ENCODE assay signal across 17 cellular contexts in the genomic region with DNA sequence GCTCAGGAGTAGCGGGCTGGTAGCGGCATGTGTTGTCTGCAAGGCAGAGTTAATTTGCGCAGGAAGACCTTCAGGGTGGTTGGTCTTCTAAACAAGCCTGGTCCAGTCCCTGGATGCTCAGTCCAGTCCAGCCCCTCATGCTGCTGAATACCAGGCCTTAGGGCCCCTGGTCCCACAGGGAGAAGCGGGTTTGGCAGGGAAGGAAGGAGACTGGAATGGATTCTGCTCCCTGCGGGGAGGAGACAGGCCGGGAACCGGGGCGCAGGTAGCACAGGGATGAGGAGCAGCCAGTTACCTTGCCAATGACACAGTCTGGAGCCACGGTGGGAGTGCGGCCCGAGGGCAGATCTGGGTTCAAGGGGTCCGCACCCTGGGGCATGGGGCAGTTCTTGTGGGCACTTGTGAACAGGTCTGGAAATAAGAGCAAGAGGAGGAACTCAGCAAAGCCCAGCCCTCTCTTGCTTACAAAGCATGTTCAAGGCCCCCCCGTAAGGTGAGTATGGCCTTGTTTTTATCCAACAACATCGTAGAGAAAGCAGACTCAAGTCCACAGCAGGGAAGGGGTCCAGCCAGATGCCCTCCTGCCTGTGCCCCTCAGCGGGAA. TPM values are rescaled to one million over a fixed set of nuclear protein-coding genes. Genes with fewer than 3 reads are reported as not detected.
A peak's percentile ranks its signal among the peaks of the same experiment; 100 is the strongest.
DNase-seq lines count a peak whose midpoint lies in the region; ATAC-seq, FAIRE-seq and TF ChIP-seq lines count a peak whose summit lies in the region.
"Had no signal": no experiment of that assay in that cellular context is flagged by ENCODE, and none has a peak within 500 bp of the region (broad histone marks: within the 10 kb centered on the region; RNA-seq: fewer than 3 reads in every experiment).

No MANE protein-coding gene starts in this region.

- H3K27ac Mint-ChIP-seq in activated naive CD8-positive, alpha-beta T cell treated with anti-CD3 and anti-CD28 coated beads, Interleukin-2, amount 10 ng/mL, durations not matched to agents 7 days and 5 days, result peak overlapping the region; percentile 71
- no peak overlapping the region for H3K27ac Mint-ChIP-seq in activated naive CD8-positive, alpha-beta T cell treated with anti-CD3 and anti-CD28 coated beads for 36 hours
- H3K27ac Mint-ChIP-seq: CD14-positive monocyte had no signal

- H3K4me2 ChIP-seq in K562 (ENCODE audit: insufficient read depth, low read length) (no peak overlapping the region), osteoblast (ENCODE audit: insufficient read depth, low read length) (no peak overlapping the region)

- no peak for TF ChIP-seq RAD21 in K562 (CRISPR knock-in tag; conservative IDR thresholded peaks at IDR 0.05 in 1 of 2, IDR thresholded peaks at IDR 0.05 in 1 of 2)

- no peak for TF ChIP-seq EP300 in K562 (IDR thresholded peaks at IDR 0.05; ENCODE audit: low read length)

- peaks cover 1% of the 10 kb centered on the region for H3K36me3 Mint-ChIP-seq in activated naive CD8-positive, alpha-beta T cell treated with anti-CD3 and anti-CD28 coated beads, Interleukin-2, amount 10 ng/mL, durations not matched to agents 7 days and 5 days
- no peaks in the 10 kb centered on the region for H3K36me3 Mint-ChIP-seq in activated naive CD8-positive, alpha-beta T cell treated with anti-CD3 and anti-CD28 coated beads for 36 hours
- H3K36me3 Mint-ChIP-seq: CD14-positive monocyte had no signal

- 33% methylated on average over 15 of the region's 15 CpGs for WGBS in K562 (ENCODE audit: insufficient coverage, low coverage, missing lambda C conversion rate)

- POLR2A ChIA-PET in activated naive CD8-positive, alpha-beta T cell treated with anti-CD3 and anti-CD28 coated beads, Interleukin-2, amount 10 ng/mL, durations not matched to agents 7 days and 5 days (lab: Charles Lee), result no interaction called here
- POLR2A ChIA-PET in K562 (lab: Yijun Ruan, JAX), result no interaction called here

- H3K9me3 ChIP-seq in K562 (replicated peaks; ENCODE audit: control insufficient read depth, insufficient read depth, low read depth, low read length) (no peaks in the 10 kb centered on the region), osteoblast (ENCODE audit: low read depth, low read length) (no peaks in the 10 kb centered on the region)

- CTCF ChIA-PET in K562 (lab: Yijun Ruan, JAX; ENCODE audit: low intra/inter-chr PET ratio), result no interaction called here

- H3K4me3 ChIP-seq in K562, result no peak overlapping the region
- H3K4me3 ChIP-seq in osteoblast (ENCODE audit: insufficient read depth, low read length), result no peak overlapping the region
- H3K4me3 ChIP-seq: SK-N-MC had no signal

- H3K9me1 ChIP-seq in K562 (ENCODE audit: control insufficient read depth, insufficient read depth, low read length), result no peaks in the 10 kb centered on the region

- 0 out of 4 replicates have a peak overlapping the region, but pooled peaks of 1 of the 2 experiments have one; percentile 55 for H3K9ac ChIP-seq in K562 (ENCODE audit: insufficient read depth in 1 of 2, low read depth in 2 of 2, low read length in 2 of 2)

- no peaks in the 10 kb centered on the region for H3K36me3 ChIP-seq in K562 (ENCODE audit: control insufficient read depth, insufficient read depth, low read length)
- no peaks in the 10 kb centered on the region for H3K36me3 ChIP-seq in osteoblast (ENCODE audit: insufficient read depth, low read length)

- H3K4me3 Mint-ChIP-seq in activated naive CD8-positive, alpha-beta T cell treated with anti-CD3 and anti-CD28 coated beads, Interleukin-2, amount 10 ng/mL, durations not matched to agents 7 days and 5 days, result peak overlapping the region; percentile 67
- no peak overlapping the region for H3K4me3 Mint-ChIP-seq in activated naive CD8-positive, alpha-beta T cell treated with anti-CD3 and anti-CD28 coated beads for 36 hours
- H3K4me3 Mint-ChIP-seq: CD14-positive monocyte had no signal

- intact Hi-C loops in K562 (cut with micrococcal nuclease), result no loop called here

- no peak for TF ChIP-seq POLR2A in K562 (conservative IDR thresholded peaks at IDR 0.05)

- no peak overlapping the region for H3K27ac ChIP-seq in K562 (ENCODE audit: extremely low read depth, low read depth, low read length)
- H3K27ac ChIP-seq in osteoblast (ENCODE audit: low read depth, low read length), result no peak overlapping the region
- H3K27ac ChIP-seq: SK-N-MC had no signal

- ATAC-seq in activated naive CD8-positive, alpha-beta T cell treated with anti-CD3 and anti-CD28 coated beads, Interleukin-2, amount 10 ng/mL, durations not matched to agents 7 days and 5 days (ENCODE audit: low read depth), result no peak
- no peak for ATAC-seq in K562

- H2AFZ ChIP-seq in K562 (ENCODE audit: low read depth, low read length) (no peak overlapping the region), osteoblast (ENCODE audit: low read length) (no peak overlapping the region)

- peaks cover 6% of the 10 kb centered on the region for H3K27me3 Mint-ChIP-seq in activated naive CD8-positive, alpha-beta T cell treated with anti-CD3 and anti-CD28 coated beads, Interleukin-2, amount 10 ng/mL, durations not matched to agents 7 days and 5 days
- H3K27me3 Mint-ChIP-seq in activated naive CD8-positive, alpha-beta T cell treated with anti-CD3 and anti-CD28 coated beads for 36 hours, result peaks cover 18% of the 10 kb centered on the region

- H3K9me3 Mint-ChIP-seq in activated naive CD8-positive, alpha-beta T cell treated with anti-CD3 and anti-CD28 coated beads, Interleukin-2, amount 10 ng/mL, durations not matched to agents 7 days and 5 days, result no peaks in the 10 kb centered on the region
- H3K9me3 Mint-ChIP-seq in activated naive CD8-positive, alpha-beta T cell treated with anti-CD3 and anti-CD28 coated beads for 36 hours, result no peaks in the 10 kb centered on the region
- H3K9me3 Mint-ChIP-seq: CD14-positive monocyte had no signal

- H3K4me1 ChIP-seq in K562 (replicated peaks in 1 of 2; ENCODE audit: control insufficient read depth in 2 of 2, insufficient read depth in 2 of 2, low read length in 2 of 2) (peaks cover 0 to 19% of the 10 kb centered on the region in 2 experiments; a peak in 2 of 5 replicates), osteoblast (ENCODE audit: insufficient read depth, low read length) (no peaks in the 10 kb centered on the region)

- FAIRE-seq in K562 (lab: Jason Lieb, UNC), result no peak

- H3K79me2 ChIP-seq in K562 (ENCODE audit: control insufficient read depth, insufficient read depth, low read length), result no peaks in the 10 kb centered on the region
- H3K79me2 ChIP-seq in osteoblast (ENCODE audit: insufficient read depth, low read length), result no peaks in the 10 kb centered on the region

- in situ Hi-C loops in K562 (cut with MboI), result loop anchor here (10.0 kb wide), 1 partner anchor 49 kb away; the partner anchor contains the start of gene HSPB7

- H4K20me1 ChIP-seq in K562 (replicated peaks; ENCODE audit: control insufficient read depth, insufficient read depth, low read length), result peaks cover 10% of the 10 kb centered on the region; the same call in 1 of the 2 replicates
- no peaks in the 10 kb centered on the region for H4K20me1 ChIP-seq in osteoblast (ENCODE audit: insufficient read depth, low read length)

- H3K4me1 Mint-ChIP-seq in activated naive CD8-positive, alpha-beta T cell treated with anti-CD3 and anti-CD28 coated beads, Interleukin-2, amount 10 ng/mL, durations not matched to agents 7 days and 5 days, result peaks cover 36% of the 10 kb centered on the region
- no peaks in the 10 kb centered on the region for H3K4me1 Mint-ChIP-seq in activated naive CD8-positive, alpha-beta T cell treated with anti-CD3 and anti-CD28 coated beads for 36 hours
- H3K4me1 Mint-ChIP-seq: CD14-positive monocyte had no signal

- DNase-seq in activated naive CD8-positive, alpha-beta T cell treated with anti-CD3 and anti-CD28 coated beads, Interleukin-2, amount 10 ng/mL, durations not matched to agents 7 days and 5 days, result no peak
- DNase-seq in activated naive CD8-positive, alpha-beta T cell treated with anti-CD3 and anti-CD28 coated beads for 36 hours, result no peak
- DNase-seq in K562 (ENCODE audit: extremely low read depth in 1 of 4, low spot score in 3 of 4) (no peak), osteoblast (ENCODE audit: insufficient read length, low spot score, missing footprints) (peak; percentile 66), cerebellum (ENCODE audit: low spot score) (no peak), HUDEP-2 (lab: John Stamatoyannopoulos, UW; ENCODE audit: unreplicated experiment in 76 of 76) (no peak), NCI-H748 treated with DMSO at 0.1 percent for 48 hours (lab: John Stamatoyannopoulos, UW) (no peak)
- DNase-seq: ACHN, GDM1, HCEC 1CT, NCI-H1105, NCI-H2081 treated with DMSO at 0.1 percent for 48 hours, SHP77 had no signal

- no TSS peak for BruUV-seq in K562 (replicated peaks; lab: Mats Ljungman, UMichigan)

- peaks cover 11 to 56% of the 10 kb centered on the region in 2 experiments for H3K27me3 ChIP-seq in K562 (ENCODE audit: control insufficient read depth in 2 of 2, insufficient read depth in 2 of 2, low read length in 2 of 2)
- H3K27me3 ChIP-seq in osteoblast (ENCODE audit: insufficient read depth, low read length), result peaks cover 2% of the 10 kb centered on the region

- no peak for TF ChIP-seq CTCF in K562 (IDR thresholded peaks at IDR 0.05 in 2 of 3, conservative IDR thresholded peaks at IDR 0.05 in 1 of 3; ENCODE audit: insufficient read depth in 2 of 3, low read depth in 1 of 3, low read length in 3 of 3)
- no peak for TF ChIP-seq CTCF in osteoblast (IDR thresholded peaks at IDR 0.05; ENCODE audit: extremely low read depth, low read depth, low read length)

RNA-seq across cellular contexts. Expression of gene FAM131C, which starts 10.1 kb away (rescaled TPM):
- 1 to 10 TPM; 3.3 to 4.1 TPM for total RNA-seq in activated naive CD8-positive, alpha-beta T cell treated with anti-CD3 and anti-CD28 coated beads, Interleukin-2, amount 10 ng/mL, durations not matched to agents 7 days and 5 days
- total RNA-seq in activated naive CD8-positive, alpha-beta T cell treated with anti-CD3 and anti-CD28 coated beads for 36 hours, result under 1 TPM; 0.34 to 0.45 TPM
- 0.23 TPM in 1 of 2 replicates, not detected in the other for total RNA-seq in K562 (2011; cell fraction: chromatin; rRNA removed; ENCODE audit: low replicate concordance)
- not detected in 2 replicates for total RNA-seq in K562 (2011; cell fraction: nucleolus; rRNA removed)
- not detected in 2 replicates for total RNA-seq in K562 (2011; cell fraction: nucleoplasm; rRNA removed)
- total RNA-seq in K562 (2014; rRNA removed), result not detected in 2 replicates
- not detected in 2 replicates for total RNA-seq in K562 (2014; rRNA removed; fragmentation: Illumina TruSeq; extraction: Trizol)
- total RNA-seq in K562 (2015; rRNA removed; fragmentation: Illumina TruSeq; extraction: Trizol), result not detected in 2 replicates
- 0.16 and 0.18 TPM in 2 replicates for total RNA-seq in K562 (2021)
- polyA plus RNA-seq in K562 (2011; rRNA removed), result 0.10 and 0.12 TPM in 2 replicates
- polyA plus RNA-seq in K562 (2011; cell fraction: cytosol; rRNA removed), result 0.18 and 0.64 TPM in 2 replicates
- 0.17 and 0.18 TPM in 2 replicates for polyA plus RNA-seq in K562 (2011; cell fraction: nucleus; rRNA removed)
- 0.07 and 0.32 TPM in 2 replicates for polyA plus RNA-seq in K562 (2012)
- polyA plus RNA-seq in K562 (2014; fragmentation: Illumina TruSeq; extraction: Trizol), result 0.11 TPM in 1 of 2 replicates, not detected in the other
- not detected for polyA plus RNA-seq in K562 (2014; fragmentation: Nextera tagmentation; extraction: Ambion mirVana)
- 0.29 TPM in 1 of 2 replicates, not detected in the other for polyA plus RNA-seq in K562 (2014; rRNA removed)
- polyA minus RNA-seq in K562 (2011; rRNA and poly(A)+ RNA removed), result not detected in 2 replicates
- polyA minus RNA-seq in K562 (2011; cell fraction: cytosol; rRNA and poly(A)+ RNA removed), result 0.86 TPM in 1 of 2 replicates, not detected in the other
- polyA minus RNA-seq in K562 (2011; cell fraction: nucleus; rRNA and poly(A)+ RNA removed), result 0.13 TPM in 1 of 2 replicates, not detected in the other
- total RNA-seq in osteoblast, result 0.36 TPM in 1 of 2 replicates, not detected in the other
- 1.8 TPM for total RNA-seq in cerebellum
- total RNA-seq: RPMI7951 had no signal
- polyA plus RNA-seq: CD14-positive monocyte had no signal

RNA-seq across cellular contexts. Expression of gene CLCNKB, which starts 19.7 kb away (rescaled TPM):
- not detected for total RNA-seq in activated naive CD8-positive, alpha-beta T cell treated with anti-CD3 and anti-CD28 coated beads, Interleukin-2, amount 10 ng/mL, durations not matched to agents 7 days and 5 days
- not detected for total RNA-seq in activated naive CD8-positive, alpha-beta T cell treated with anti-CD3 and anti-CD28 coated beads for 36 hours
- 1.2 and 5.1 TPM in 2 replicates for total RNA-seq in K562 (2011; cell fraction: chromatin; rRNA removed; ENCODE audit: low replicate concordance)
- total RNA-seq in K562 (2011; cell fraction: nucleolus; rRNA removed), result 3.3 and 5.3 TPM in 2 replicates
- 1.8 and 2.3 TPM in 2 replicates for total RNA-seq in K562 (2011; cell fraction: nucleoplasm; rRNA removed)
- total RNA-seq in K562 (2014; rRNA removed), result 0.64 and 1.6 TPM in 2 replicates
- 0.32 and 0.40 TPM in 2 replicates for total RNA-seq in K562 (2014; rRNA removed; fragmentation: Illumina TruSeq; extraction: Trizol)
- 0.19 and 0.29 TPM in 2 replicates for total RNA-seq in K562 (2015; rRNA removed; fragmentation: Illumina TruSeq; extraction: Trizol)
- total RNA-seq in K562 (2021), result 1.1 TPM in 2 replicates
- 1.4 and 4.0 TPM in 2 replicates for polyA plus RNA-seq in K562 (2011; rRNA removed)
- polyA plus RNA-seq in K562 (2011; cell fraction: cytosol; rRNA removed), result 3.6 and 5.5 TPM in 2 replicates
- polyA plus RNA-seq in K562 (2011; cell fraction: nucleus; rRNA removed), result 22.9 and 26.0 TPM in 2 replicates
- 0.48 and 1.8 TPM in 2 replicates for polyA plus RNA-seq in K562 (2012)
- 0.97 and 1.1 TPM in 2 replicates for polyA plus RNA-seq in K562 (2014; fragmentation: Illumina TruSeq; extraction: Trizol)
- polyA plus RNA-seq in K562 (2014; fragmentation: Nextera tagmentation; extraction: Ambion mirVana), result under 1 TPM; 0.08 to 0.49 TPM
- 1.2 and 1.7 TPM in 2 replicates for polyA plus RNA-seq in K562 (2014; rRNA removed)
- 0.99 and 1.2 TPM in 2 replicates for polyA minus RNA-seq in K562 (2011; rRNA and poly(A)+ RNA removed)
- 1.0 TPM in 1 of 2 replicates, not detected in the other for polyA minus RNA-seq in K562 (2011; cell fraction: cytosol; rRNA and poly(A)+ RNA removed)
- polyA minus RNA-seq in K562 (2011; cell fraction: nucleus; rRNA and poly(A)+ RNA removed), result 1.5 and 2.3 TPM in 2 replicates
- 0.29 and 0.36 TPM in 2 replicates for total RNA-seq in osteoblast
- total RNA-seq in cerebellum, result 0.45 TPM
- total RNA-seq: RPMI7951 had no signal
- polyA plus RNA-seq: CD14-positive monocyte had no signal

RNA-seq across cellular contexts. Expression of gene CLCNKA, which starts 41.5 kb away (rescaled TPM):
- total RNA-seq in activated naive CD8-positive, alpha-beta T cell treated with anti-CD3 and anti-CD28 coated beads, Interleukin-2, amount 10 ng/mL, durations not matched to agents 7 days and 5 days, result not detected
- not detected for total RNA-seq in activated naive CD8-positive, alpha-beta T cell treated with anti-CD3 and anti-CD28 coated beads for 36 hours
- total RNA-seq in K562 (2011; cell fraction: chromatin; rRNA removed; ENCODE audit: low replicate concordance), result 0.55 and 2.4 TPM in 2 replicates
- total RNA-seq in K562 (2011; cell fraction: nucleolus; rRNA removed), result 0.92 and 2.0 TPM in 2 replicates
- 0.76 and 2.0 TPM in 2 replicates for total RNA-seq in K562 (2011; cell fraction: nucleoplasm; rRNA removed)
- total RNA-seq in K562 (2014; rRNA removed) (0.18 TPM in 1 of 2 replicates, not detected in the other), K562 (2014; rRNA removed; fragmentation: Illumina TruSeq; extraction: Trizol) (not detected in 2 replicates), K562 (2015; rRNA removed; fragmentation: Illumina TruSeq; extraction: Trizol) (not detected in 2 replicates), K562 (2021) (0.07 and 0.18 TPM in 2 replicates), osteoblast (not detected in 2 replicates), cerebellum (not detected)
- polyA plus RNA-seq in K562 (2011; rRNA removed) (0.10 and 0.45 TPM in 2 replicates), K562 (2014; fragmentation: Illumina TruSeq; extraction: Trizol) (0.10 TPM in 1 of 2 replicates, not detected in the other), K562 (2014; fragmentation: Nextera tagmentation; extraction: Ambion mirVana) (under 1 TPM in 1 of 2 experiments, not detected in 1; 0.03 TPM), K562 (2014; rRNA removed) (0.37 TPM in 1 of 2 replicates, not detected in the other)
- polyA plus RNA-seq in K562 (2011; cell fraction: cytosol; rRNA removed), result 0.24 and 1.1 TPM in 2 replicates
- 4.6 and 6.0 TPM in 2 replicates for polyA plus RNA-seq in K562 (2011; cell fraction: nucleus; rRNA removed)
- 0.14 and 0.35 TPM in 2 replicates for polyA plus RNA-seq in K562 (2012)
- 0.07 TPM in 1 of 2 replicates, not detected in the other for polyA minus RNA-seq in K562 (2011; rRNA and poly(A)+ RNA removed)
- not detected in 2 replicates for polyA minus RNA-seq in K562 (2011; cell fraction: cytosol; rRNA and poly(A)+ RNA removed)
- 0.56 and 0.94 TPM in 2 replicates for polyA minus RNA-seq in K562 (2011; cell fraction: nucleus; rRNA and poly(A)+ RNA removed)
- total RNA-seq: NCI-H460 had no signal
- polyA plus RNA-seq: CD14-positive monocyte had no signal

RNA-seq across cellular contexts. Expression of gene HSPB7, which starts 45.5 kb away (rescaled TPM):
- not detected for total RNA-seq in activated naive CD8-positive, alpha-beta T cell treated with anti-CD3 and anti-CD28 coated beads, Interleukin-2, amount 10 ng/mL, durations not matched to agents 7 days and 5 days
- not detected for total RNA-seq in activated naive CD8-positive, alpha-beta T cell treated with anti-CD3 and anti-CD28 coated beads for 36 hours
- total RNA-seq in K562 (2011; cell fraction: chromatin; rRNA removed; ENCODE audit: low replicate concordance), result 0.44 TPM in 1 of 2 replicates, not detected in the other
- not detected in 2 replicates for total RNA-seq in K562 (2011; cell fraction: nucleolus; rRNA removed)
- 0.31 TPM in 1 of 2 replicates, not detected in the other for total RNA-seq in K562 (2011; cell fraction: nucleoplasm; rRNA removed)
- total RNA-seq in K562 (2014; rRNA removed) (0.05 TPM in 1 of 2 replicates, not detected in the other), K562 (2014; rRNA removed; fragmentation: Illumina TruSeq; extraction: Trizol) (not detected in 2 replicates), K562 (2015; rRNA removed; fragmentation: Illumina TruSeq; extraction: Trizol) (not detected in 2 replicates), K562 (2021) (0.09 TPM in 1 of 2 replicates, not detected in the other), osteoblast (4.1 and 6.9 TPM in 2 replicates), cerebellum (0.36 TPM)
- polyA plus RNA-seq in K562 (2011; rRNA removed) (0.07 and 0.08 TPM in 2 replicates), K562 (2014; fragmentation: Illumina TruSeq; extraction: Trizol) (0.19 TPM in 1 of 2 replicates, not detected in the other), K562 (2014; fragmentation: Nextera tagmentation; extraction: Ambion mirVana) (not detected), K562 (2014; rRNA removed) (not detected in 2 replicates)
- polyA plus RNA-seq in K562 (2011; cell fraction: cytosol; rRNA removed), result 0.03 and 0.04 TPM in 2 replicates
- 0.07 and 0.08 TPM in 2 replicates for polyA plus RNA-seq in K562 (2011; cell fraction: nucleus; rRNA removed)
- polyA plus RNA-seq in K562 (2012), result 0.16 and 0.17 TPM in 2 replicates
- polyA minus RNA-seq in K562 (2011; rRNA and poly(A)+ RNA removed), result not detected in 2 replicates
- polyA minus RNA-seq in K562 (2011; cell fraction: cytosol; rRNA and poly(A)+ RNA removed), result not detected in 2 replicates
- not detected in 2 replicates for polyA minus RNA-seq in K562 (2011; cell fraction: nucleus; rRNA and poly(A)+ RNA removed)
- total RNA-seq: NCI-H460 had no signal
- polyA plus RNA-seq: CD14-positive monocyte had no signal

RNA-seq across cellular contexts. Expression of gene SRARP, which starts 59.3 kb away (rescaled TPM):
- not detected for total RNA-seq in activated naive CD8-positive, alpha-beta T cell treated with anti-CD3 and anti-CD28 coated beads, Interleukin-2, amount 10 ng/mL, durations not matched to agents 7 days and 5 days
- total RNA-seq in activated naive CD8-positive, alpha-beta T cell treated with anti-CD3 and anti-CD28 coated beads for 36 hours, result not detected
- total RNA-seq in K562 (2011; cell fraction: chromatin; rRNA removed; ENCODE audit: low replicate concordance), result not detected in 2 replicates
- total RNA-seq in K562 (2011; cell fraction: nucleolus; rRNA removed), result not detected in 2 replicates
- not detected in 2 replicates for total RNA-seq in K562 (2011; cell fraction: nucleoplasm; rRNA removed)
- total RNA-seq in K562 (2014; rRNA removed) (not detected in 2 replicates), K562 (2014; rRNA removed; fragmentation: Illumina TruSeq; extraction: Trizol) (not detected in 2 replicates), K562 (2015; rRNA removed; fragmentation: Illumina TruSeq; extraction: Trizol) (not detected in 2 replicates), K562 (2021) (not detected in 2 replicates), osteoblast (not detected in 2 replicates), cerebellum (0.82 TPM)
- polyA plus RNA-seq in K562 (2011; rRNA removed) (not detected in 2 replicates), K562 (2014; fragmentation: Illumina TruSeq; extraction: Trizol) (not detected in 2 replicates), K562 (2014; fragmentation: Nextera tagmentation; extraction: Ambion mirVana) (not detected), K562 (2014; rRNA removed) (not detected in 2 replicates)
- polyA plus RNA-seq in K562 (2011; cell fraction: cytosol; rRNA removed), result not detected in 2 replicates
- polyA plus RNA-seq in K562 (2011; cell fraction: nucleus; rRNA removed), result not detected in 2 replicates
- not detected in 2 replicates for polyA plus RNA-seq in K562 (2012)
- not detected in 2 replicates for polyA minus RNA-seq in K562 (2011; rRNA and poly(A)+ RNA removed)
- not detected in 2 replicates for polyA minus RNA-seq in K562 (2011; cell fraction: cytosol; rRNA and poly(A)+ RNA removed)
- not detected in 2 replicates for polyA minus RNA-seq in K562 (2011; cell fraction: nucleus; rRNA and poly(A)+ RNA removed)
- total RNA-seq: NCI-H460, RPMI7951 had no signal
- polyA plus RNA-seq: CD14-positive monocyte had no signal
